Comparison of ENCODE assay signal across 1 cellular context in genomic region chr4:152663203-152664066, GRCh38.
A peak's percentile ranks its signal among the peaks of the same experiment; 100 is the strongest.
TF ChIP-seq lines count a peak whose summit lies in the region.

No MANE protein-coding gene starts in this region.

TF ChIP-seq in GM12878, 131 proteins besides CTCF, POLR2A, EP300 and RAD21 (continued from another document):
- TF ChIP-seq ELK1 (IDR thresholded peaks at IDR 0.05; ENCODE audit: low read depth, low read length) (peak; percentile 72; the same call in 1 of the 2 replicates), USF1 (IDR thresholded peaks at IDR 0.05; ENCODE audit: borderline replicate concordance, extremely low read length, insufficient read depth, low read depth, low read length) (no peak), IKZF2 (IDR thresholded peaks at IDR 0.05) (peak in 1 of 2 experiments; percentile 24; a peak in 2 of 4 replicates), DPF2 (IDR thresholded peaks at IDR 0.05) (peak; percentile 70), NFIC (IDR thresholded peaks at IDR 0.05; ENCODE audit: low read depth, low read length) (peak; percentile 79), MAX (IDR thresholded peaks at IDR 0.05; ENCODE audit: low read depth, low read length) (0 out of 2 replicates have a peak, but pooled peaks have one; percentile 12), MTA2 (IDR thresholded peaks at IDR 0.05; ENCODE audit: low read depth) (peak; percentile 26; the same call in 1 of the 2 replicates), MTA3 (IDR thresholded peaks at IDR 0.05; ENCODE audit: borderline replicate concordance, low read length) (0 out of 2 replicates have a peak, but pooled peaks have one; percentile 22), TBL1XR1 (IDR thresholded peaks at IDR 0.05; ENCODE audit: low read depth, low read length) (no peak), ATF3 (IDR thresholded peaks at IDR 0.05; ENCODE audit: borderline replicate concordance, extremely low read depth, low read depth, low read length) (no peak), NFXL1 (IDR thresholded peaks at IDR 0.05; ENCODE audit: borderline replicate concordance) (no peak)
